ENCODE assay signal across 1 cellular context in genomic region chr5:56763711-56764466, GRCh38.
TF ChIP-seq lines count a peak whose summit lies in the region.

No MANE protein-coding gene starts in this region.

TF ChIP-seq in K562, 482 proteins besides CTCF, POLR2A, EP300 and RAD21 (continued from another document):
- TF ChIP-seq MGA (IDR thresholded peaks at IDR 0.05) = no peak
- TF ChIP-seq ZNF740 (CRISPR knock-in tag; IDR thresholded peaks at IDR 0.05) = no peak
- TF ChIP-seq ZNF740 (tag; IDR thresholded peaks at IDR 0.05) = 0 out of 4 replicates have a peak, but pooled peaks of 1 of the 2 experiments have one; percentile 27
- peak; percentile 95 for TF ChIP-seq FOSL1 (tag; conservative IDR thresholded peaks at IDR 0.05)
- no peak for TF ChIP-seq ZNF57 (CRISPR knock-in tag; IDR thresholded peaks at IDR 0.05)
- no peak for TF ChIP-seq KAT7 (CRISPR knock-in tag; IDR thresholded peaks at IDR 0.05; ENCODE audit: borderline replicate concordance)
- TF ChIP-seq ZNF398 (CRISPR knock-in tag; IDR thresholded peaks at IDR 0.05) = no peak
- TF ChIP-seq FOXO4 (CRISPR knock-in tag; IDR thresholded peaks at IDR 0.05) = no peak
- TF ChIP-seq SRF (CRISPR knock-in tag; IDR thresholded peaks at IDR 0.05) = no peak
- TF ChIP-seq ZBTB1 (CRISPR knock-in tag; IDR thresholded peaks at IDR 0.05; ENCODE audit: borderline replicate concordance, low read depth) = no peak
- TF ChIP-seq PHF21A (IDR thresholded peaks at IDR 0.05; ENCODE audit: borderline replicate concordance, low read depth) = no peak
- TF ChIP-seq NRF1 (conservative IDR thresholded peaks at IDR 0.05 in 1 of 2, IDR thresholded peaks at IDR 0.05 in 1 of 2) = no peak; a peak in 1 of 4 replicates
- TF ChIP-seq BCL6 (CRISPR knock-in tag; IDR thresholded peaks at IDR 0.05) = peak; percentile 12; the same call in 1 of the 2 replicates
- TF ChIP-seq ZFP36 (IDR thresholded peaks at IDR 0.05; ENCODE audit: low read depth, low read length, partially characterized antibody) = no peak
- TF ChIP-seq ZC3H8 (IDR thresholded peaks at IDR 0.05) = no peak
- no peak for TF ChIP-seq SNRNP70 (optimal IDR thresholded peaks at IDR 0.05; ENCODE audit: low read depth, low read length)
- TF ChIP-seq SETDB1 (IDR thresholded peaks at IDR 0.05; ENCODE audit: low read length) = no peak
- TF ChIP-seq KHSRP (IDR thresholded peaks at IDR 0.05) = peak; percentile 38; the same call in 1 of the 2 replicates
- no peak for TF ChIP-seq NEUROD1 (IDR thresholded peaks at IDR 0.05; ENCODE audit: borderline replicate concordance, low read depth, low read length, partially characterized antibody)
- TF ChIP-seq HIVEP1 (CRISPR knock-in tag; IDR thresholded peaks at IDR 0.05) = no peak
